20 cellular contexts compared by ENCODE assay signal in genomic region chr12:114888458-114888857, GRCh38.
DNase-seq lines count a peak whose midpoint lies in the region; ATAC-seq and TF ChIP-seq lines count a peak whose summit lies in the region.
"Had no signal": no experiment of that assay in that cellular context is flagged by ENCODE, and none has a peak within 500 bp of the region (broad histone marks: within the 10 kb centered on the region; RNA-seq: fewer than 3 reads in every experiment).

No MANE protein-coding gene starts in this region.

- H3K36me3 Mint-ChIP-seq in HFFc6 (ENCODE audit: low read depth): no peaks in the 10 kb centered on the region
- H3K36me3 Mint-ChIP-seq: activated naive CD4-positive, alpha-beta T cell treated with anti-CD3 and anti-CD28 coated beads, Interleukin-2, amount 50 U/mL, for 24 hours had no signal

- in situ Hi-C loops in astrocyte of the spinal cord (cut with HindIII; ENCODE audit: low sequenced_read_pairs): no loop called here

- TF ChIP-seq CTCF in HFFc6 (IDR thresholded peaks at IDR 0.05) (no peak), astrocyte of the spinal cord (IDR thresholded peaks at IDR 0.05; ENCODE audit: low read depth, low read length) (no peak)

- DNase-seq in DMS79 treated with DMSO at 0.1 percent for 48 hours (lab: John Stamatoyannopoulos, UW): peak; percentile 62
- DNase-seq in HFFc6: peak; percentile 36
- peak; percentile 46 for DNase-seq in astrocyte of the spinal cord (ENCODE audit: low read depth, low spot score)
- DNase-seq in left colon: peak in 1 of 2 donors; percentile 23
- no peak for DNase-seq in NCI-H2081 treated with DMSO at 0.1 percent for 48 hours (lab: John Stamatoyannopoulos, UW)
- no peak for DNase-seq in NCI-H2107 (lab: John Stamatoyannopoulos, UW)
- no peak for DNase-seq in mesenteric fat pad (ENCODE audit: low spot score)
- DNase-seq: activated CD4-positive, alpha-beta T cell treated with anti-CD3 and anti-CD28 coated beads, Interleukin-2, amount 50 U/mL, for 48 hours; activated T-cell treated with anti-CD3 and anti-CD28 coated beads, Interleukin-2, amount 50 U/mL, for 1 hour; esophagus squamous epithelium; GDM1; hypothalamus; NCI-H2171 treated with DMSO at 0.1 percent for 48 hours; NK-92 treated with Interleukin-12 subunit alpha and Interleukin-12 subunit beta, amount 100 ng/mL, for 24 hours; right lobe of liver; stimulated activated CD4-positive, alpha-beta T cell treated with anti-CD3 and anti-CD28 coated beads, Interleukin-2, amount 100 ng/mL, for 48 hours; T-helper 1 cell had no signal

- ATAC-seq in left colon: peak; percentile 75
- ATAC-seq in HG02623 (IDR thresholded peaks at IDR 0.05; ENCODE audit: unreplicated experiment): no peak
- ATAC-seq: right lobe of liver had no signal

- H3K4me3 ChIP-seq in astrocyte of the spinal cord (ENCODE audit: low read depth, low read length): no peak overlapping the region
- H3K4me3 ChIP-seq: cardiac muscle cell, esophagus squamous epithelium, right lobe of liver had no signal

- H3K27me3 Mint-ChIP-seq in HFFc6 (ENCODE audit: insufficient read depth): peaks cover 3% of the 10 kb centered on the region; the same call in 1 of the 2 replicates

- no peaks in the 10 kb centered on the region for H3K9me3 Mint-ChIP-seq in HFFc6
- H3K9me3 Mint-ChIP-seq: activated naive CD4-positive, alpha-beta T cell treated with anti-CD3 and anti-CD28 coated beads, Interleukin-2, amount 50 U/mL, for 24 hours had no signal

- no peak overlapping the region for H3K27ac Mint-ChIP-seq in HFFc6
- H3K27ac Mint-ChIP-seq: activated naive CD4-positive, alpha-beta T cell treated with anti-CD3 and anti-CD28 coated beads, Interleukin-2, amount 50 U/mL, for 24 hours had no signal

- intact Hi-C loops in left colon (cut with DNase I, micrococcal nuclease): no loop called here

- H3K4me3 Mint-ChIP-seq in HFFc6: no peak overlapping the region
- H3K4me3 Mint-ChIP-seq: activated naive CD4-positive, alpha-beta T cell treated with anti-CD3 and anti-CD28 coated beads, Interleukin-2, amount 50 U/mL, for 24 hours had no signal

- peaks cover 11% of the 10 kb centered on the region for H3K4me1 Mint-ChIP-seq in HFFc6 (ENCODE audit: low read depth)
- H3K4me1 Mint-ChIP-seq: activated naive CD4-positive, alpha-beta T cell treated with anti-CD3 and anti-CD28 coated beads, Interleukin-2, amount 50 U/mL, for 24 hours had no signal

Comparison
In these comparisons a context has a peak if more than half of its experiments do, and no peak if none do; other contexts are left out.
1. DNase-seq: peak in DMS79 treated with DMSO at 0.1 percent for 48 hours (single experiment), HFFc6 (single experiment) and astrocyte of the spinal cord (single experiment); none in NCI-H2081 treated with DMSO at 0.1 percent for 48 hours (single experiment), NCI-H2107 (single experiment) and mesenteric fat pad (single experiment).